ENCODE assay signal across 1 cellular context in the genomic region with DNA sequence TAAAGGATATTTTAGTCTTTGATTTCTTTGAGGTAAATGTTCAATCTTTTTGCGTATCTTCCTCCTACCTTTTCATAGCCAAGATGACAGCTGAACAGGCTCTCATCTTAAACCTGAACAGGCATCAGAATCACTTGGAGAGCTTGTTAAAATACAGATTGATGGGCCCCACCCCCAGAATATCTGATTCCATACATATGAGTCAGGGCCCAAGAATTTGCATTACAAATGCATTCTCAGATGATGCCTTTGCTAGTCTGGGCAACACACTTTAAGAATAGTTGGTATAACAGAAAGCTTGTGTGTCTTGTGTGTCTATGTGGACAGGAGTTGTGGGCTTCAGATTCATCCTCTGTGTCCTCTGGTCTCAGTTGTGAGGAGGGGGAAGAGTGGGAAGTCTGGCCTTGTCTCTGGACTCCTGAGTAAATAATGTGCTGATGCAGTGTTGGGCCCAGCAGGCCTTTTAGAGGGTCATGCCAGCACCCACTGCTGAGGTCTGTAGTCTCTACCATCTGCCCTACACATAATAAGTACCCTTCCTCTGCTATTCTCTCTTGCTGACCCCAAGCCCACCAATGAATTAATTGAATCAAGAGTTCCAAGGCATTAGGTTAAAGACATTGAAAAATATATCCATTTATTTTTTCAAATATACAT.
TF ChIP-seq lines count a peak whose summit lies in the region.

No MANE protein-coding gene starts in this region.

TF ChIP-seq in HepG2, 621 proteins besides CTCF, POLR2A, EP300 and RAD21:
- TF ChIP-seq YY1 (IDR thresholded peaks at IDR 0.05; ENCODE audit: insufficient read depth, insufficient replicate concordance, low read depth, low read length): no peak
- no peak for TF ChIP-seq BRD4 (CRISPR knock-in tag; IDR thresholded peaks at IDR 0.05)
- no peak for TF ChIP-seq ZNF367 (CRISPR knock-in tag; IDR thresholded peaks at IDR 0.05; ENCODE audit: borderline replicate concordance)
- TF ChIP-seq ZNF567 (CRISPR knock-in tag; IDR thresholded peaks at IDR 0.05; ENCODE audit: borderline replicate concordance): no peak
- TF ChIP-seq TAF1 (CRISPR knock-in tag; IDR thresholded peaks at IDR 0.05): no peak
- no peak for TF ChIP-seq ZBTB42 (CRISPR knock-in tag; IDR thresholded peaks at IDR 0.05)
- TF ChIP-seq CREM (IDR thresholded peaks at IDR 0.05): no peak
- no peak for TF ChIP-seq CREM (CRISPR knock-in tag; IDR thresholded peaks at IDR 0.05)
- TF ChIP-seq, protein P1, sequence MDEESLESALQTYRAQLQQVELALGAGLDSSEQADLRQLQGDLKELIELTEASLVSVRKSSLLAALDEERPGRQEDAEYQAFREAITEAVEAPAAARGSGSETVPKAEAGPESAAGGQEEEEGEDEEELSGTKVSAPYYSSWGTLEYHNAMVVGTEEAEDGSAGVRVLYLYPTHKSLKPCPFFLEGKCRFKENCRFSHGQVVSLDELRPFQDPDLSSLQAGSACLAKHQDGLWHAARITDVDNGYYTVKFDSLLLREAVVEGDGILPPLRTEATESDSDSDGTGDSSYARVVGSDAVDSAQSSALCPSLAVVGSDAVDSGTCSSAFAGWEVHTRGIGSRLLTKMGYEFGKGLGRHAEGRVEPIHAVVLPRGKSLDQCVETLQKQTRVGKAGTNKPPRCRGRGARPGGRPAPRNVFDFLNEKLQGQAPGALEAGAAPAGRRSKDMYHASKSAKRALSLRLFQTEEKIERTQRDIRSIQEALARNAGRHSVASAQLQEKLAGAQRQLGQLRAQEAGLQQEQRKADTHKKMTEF (CRISPR knock-in tag; IDR thresholded peaks at IDR 0.05): no peak
- no peak for TF ChIP-seq STAT5B (CRISPR knock-in tag; IDR thresholded peaks at IDR 0.05)
- TF ChIP-seq, protein P2, sequence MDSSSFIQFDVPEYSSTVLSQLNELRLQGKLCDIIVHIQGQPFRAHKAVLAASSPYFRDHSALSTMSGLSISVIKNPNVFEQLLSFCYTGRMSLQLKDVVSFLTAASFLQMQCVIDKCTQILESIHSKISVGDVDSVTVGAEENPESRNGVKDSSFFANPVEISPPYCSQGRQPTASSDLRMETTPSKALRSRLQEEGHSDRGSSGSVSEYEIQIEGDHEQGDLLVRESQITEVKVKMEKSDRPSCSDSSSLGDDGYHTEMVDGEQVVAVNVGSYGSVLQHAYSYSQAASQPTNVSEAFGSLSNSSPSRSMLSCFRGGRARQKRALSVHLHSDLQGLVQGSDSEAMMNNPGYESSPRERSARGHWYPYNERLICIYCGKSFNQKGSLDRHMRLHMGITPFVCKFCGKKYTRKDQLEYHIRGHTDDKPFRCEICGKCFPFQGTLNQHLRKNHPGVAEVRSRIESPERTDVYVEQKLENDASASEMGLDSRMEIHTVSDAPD (CRISPR knock-in tag; IDR thresholded peaks at IDR 0.05): no peak
- no peak for TF ChIP-seq CEBPB (IDR thresholded peaks at IDR 0.05; ENCODE audit: borderline replicate concordance, low read depth, low read length)
- no peak for TF ChIP-seq ZNF317 (CRISPR knock-in tag; IDR thresholded peaks at IDR 0.05)
